18 cellular contexts compared by ENCODE assay signal in genomic region chr15:60772395-60773120, GRCh38.
"Had no signal": no experiment of that assay in that cellular context is flagged by ENCODE, and none has a peak within 500 bp of the region (broad histone marks: within the 10 kb centered on the region; RNA-seq: fewer than 3 reads in every experiment).

No MANE protein-coding gene starts in this region.

- H3K4me1 ChIP-seq: ascending aorta, right lobe of liver, upper lobe of left lung had no signal

- DNase-seq: activated CD4-positive, alpha-beta T cell treated with anti-CD3 and anti-CD28 coated beads, Interleukin-2, amount 50 U/mL, for 1 hour; activated naive CD4-positive, alpha-beta T cell treated with anti-CD3 and anti-CD28 coated beads, Interleukin-2, amount 10 ng/mL, durations not matched to agents 7 days and 5 days; erythroblast; left ventricle myocardium superior; mucosa of descending colon; naive B cell; right lobe of liver; stimulated activated CD4-positive, alpha-beta T cell treated with anti-CD3 and anti-CD28 coated beads, Interleukin-4, amount 100 ng/mL, for 24 hours; upper lobe of left lung had no signal

- H3K9me3 ChIP-seq: ascending aorta, mucosa of descending colon, right lobe of liver, thoracic aorta, upper lobe of left lung had no signal

- H3K4me3 Mint-ChIP-seq: activated naive CD4-positive, alpha-beta T cell treated with anti-CD3 and anti-CD28 coated beads, Interleukin-2, amount 10 ng/mL, durations not matched to agents 7 days and 5 days; memory B cell; naive B cell; neural crest cell; stimulated activated effector memory CD8-positive, alpha-beta T cell treated with anti-CD3 and anti-CD28 coated beads, Interleukin-12 subunit alpha, Interleukin-12 subunit beta, amount 100 ng/mL, for 72 hours had no signal

- H3K4me1 Mint-ChIP-seq: naive B cell, neural crest cell had no signal

- FAIRE-seq: endometrium, frontal cortex had no signal

- H3K27me3 Mint-ChIP-seq: activated naive CD4-positive, alpha-beta T cell treated with anti-CD3 and anti-CD28 coated beads, Interleukin-2, amount 10 ng/mL, durations not matched to agents 7 days and 5 days had no signal

- H3K27ac Mint-ChIP-seq: activated naive CD4-positive, alpha-beta T cell treated with anti-CD3 and anti-CD28 coated beads, Interleukin-2, amount 10 ng/mL, durations not matched to agents 7 days and 5 days; memory B cell; progenitor cell of endocrine pancreas; stimulated activated effector memory CD8-positive, alpha-beta T cell treated with anti-CD3 and anti-CD28 coated beads, Interleukin-12 subunit alpha, Interleukin-12 subunit beta, amount 100 ng/mL, for 72 hours had no signal

- H3K27me3 ChIP-seq: ascending aorta, right lobe of liver, upper lobe of left lung had no signal

- H3K9me3 Mint-ChIP-seq: neural crest cell; stimulated activated effector memory CD8-positive, alpha-beta T cell treated with anti-CD3 and anti-CD28 coated beads, Interleukin-12 subunit alpha, Interleukin-12 subunit beta, amount 100 ng/mL, for 72 hours had no signal

- H3K27ac ChIP-seq: ascending aorta, coronary artery, right lobe of liver, thoracic aorta, upper lobe of left lung had no signal

- H3K36me3 ChIP-seq: ascending aorta, right lobe of liver, thoracic aorta, upper lobe of left lung had no signal

- H3K4me3 ChIP-seq: ascending aorta, coronary artery, mucosa of descending colon, right lobe of liver, thoracic aorta, upper lobe of left lung had no signal

- H3K36me3 Mint-ChIP-seq: memory B cell, naive B cell had no signal

- ATAC-seq: left ventricle myocardium superior; mucosa of descending colon; right lobe of liver; stimulated activated effector memory CD8-positive, alpha-beta T cell treated with anti-CD3 and anti-CD28 coated beads, Interleukin-12 subunit alpha, Interleukin-12 subunit beta, amount 100 ng/mL, for 72 hours had no signal
